Comparison of ENCODE assay signal across 9 cellular contexts in the genomic region with DNA sequence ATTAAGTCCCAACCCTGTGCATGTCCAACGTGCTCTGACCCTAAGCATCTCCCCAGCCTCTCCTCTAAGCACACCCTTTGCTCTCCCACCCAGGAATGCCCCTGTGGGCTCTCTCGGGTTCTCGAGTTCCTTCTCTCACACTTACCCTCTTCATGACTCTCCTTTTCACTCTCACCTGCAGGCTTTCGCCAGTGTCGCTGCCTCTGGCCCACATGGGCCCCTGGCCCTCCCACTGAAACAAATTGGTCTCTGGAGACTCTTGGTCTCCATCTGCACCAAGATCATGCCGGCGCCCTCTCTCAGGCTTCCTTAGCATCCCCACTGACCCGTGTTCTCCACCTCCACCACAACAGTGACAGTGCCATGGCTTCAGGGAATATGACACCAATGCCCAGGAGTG.
"Had no signal": no experiment of that assay in that cellular context is flagged by ENCODE, and none has a peak within 500 bp of the region (broad histone marks: within the 10 kb centered on the region; RNA-seq: fewer than 3 reads in every experiment).

No MANE protein-coding gene starts in this region.

- DNase-seq: GM23248, GOT3, H9, HCEC 1CT, KBM-7 had no signal

- H3K9me3 Mint-ChIP-seq: IgD-negative memory B cell had no signal

- H3K27ac ChIP-seq: GM23248, HL-60 had no signal

- H3K4me3 ChIP-seq: GM23248 had no signal

- H2AFZ ChIP-seq: GM23248 had no signal

- H3K27ac Mint-ChIP-seq: H9, IgD-negative memory B cell had no signal

- H3K36me3 Mint-ChIP-seq: IgD-negative memory B cell had no signal

- FAIRE-seq: H54, HepG2 had no signal

- H3K4me3 Mint-ChIP-seq: H9, IgD-negative memory B cell had no signal

- ATAC-seq: HepG2 had no signal

- H3K9ac ChIP-seq: GM23248 had no signal
